ENCODE assay signal across 1 cellular context in genomic region chr7:100649826-100650565, GRCh38.
TF ChIP-seq lines count a peak whose summit lies in the region.

No MANE protein-coding gene starts in this region.

TF ChIP-seq in HepG2, 621 proteins besides CTCF, POLR2A, EP300 and RAD21:
- TF ChIP-seq SPEN (CRISPR knock-in tag; IDR thresholded peaks at IDR 0.05; ENCODE audit: low read depth) = no peak
- TF ChIP-seq CEBPG (CRISPR knock-in tag; IDR thresholded peaks at IDR 0.05) = 0 out of 2 replicates have a peak, but pooled peaks have one; percentile 6
- peak; percentile 17; the same call in 1 of the 2 replicates for TF ChIP-seq RAD51 (IDR thresholded peaks at IDR 0.05; ENCODE audit: borderline replicate concordance)
- TF ChIP-seq FOXP1 (IDR thresholded peaks at IDR 0.05) = 0 out of 2 replicates have a peak, but pooled peaks have one; percentile 40
- no peak for TF ChIP-seq FOXP1 (CRISPR knock-in tag; IDR thresholded peaks at IDR 0.05)
- peak; percentile 22; the same call in 1 of the 2 replicates for TF ChIP-seq ZNF687 (CRISPR knock-in tag; IDR thresholded peaks at IDR 0.05)
- TF ChIP-seq NONO (IDR thresholded peaks at IDR 0.05) = 0 out of 2 replicates have a peak, but pooled peaks have one; percentile 47
- TF ChIP-seq NONO (CRISPR knock-in tag; conservative IDR thresholded peaks at IDR 0.05) = no peak
- no peak for TF ChIP-seq AGO2 (optimal IDR thresholded peaks at IDR 0.05; ENCODE audit: low read depth, low read length)
- TF ChIP-seq SALL1 (CRISPR knock-in tag; IDR thresholded peaks at IDR 0.05) = peak; percentile 26; the same call in 1 of the 2 replicates
- TF ChIP-seq KDM1A (CRISPR knock-in tag; IDR thresholded peaks at IDR 0.05) = no peak
- no peak for TF ChIP-seq HIVEP1 (CRISPR knock-in tag; IDR thresholded peaks at IDR 0.05)
- TF ChIP-seq SP1 (IDR thresholded peaks at IDR 0.05) = 0 out of 2 replicates have a peak, but pooled peaks have one; percentile 28
- TF ChIP-seq SP1 (CRISPR knock-in tag; IDR thresholded peaks at IDR 0.05) = no peak
- TF ChIP-seq UBTF (CRISPR knock-in tag; IDR thresholded peaks at IDR 0.05) = 0 out of 2 replicates have a peak, but pooled peaks have one; percentile 16
- TF ChIP-seq NBN (conservative IDR thresholded peaks at IDR 0.05) = 0 out of 2 replicates have a peak, but pooled peaks have one; percentile 34
- TF ChIP-seq KLF16 (CRISPR knock-in tag; IDR thresholded peaks at IDR 0.05) = no peak
- TF ChIP-seq TEAD3 (CRISPR knock-in tag; optimal IDR thresholded peaks at IDR 0.05; ENCODE audit: borderline replicate concordance) = peak; percentile 72
- TF ChIP-seq CEBPB (IDR thresholded peaks at IDR 0.05; ENCODE audit: borderline replicate concordance, low read depth, low read length) = peak; percentile 51; the same call in 1 of the 2 replicates
- TF ChIP-seq ZNF646 (CRISPR knock-in tag; IDR thresholded peaks at IDR 0.05) = peak; percentile 65; the same call in 1 of the 2 replicates
